In genomic region chr22:36359172-36359973, GRCh38 we compare ENCODE assay signal across 9 cellular contexts. TPM values are rescaled to one million over a fixed set of nuclear protein-coding genes. Genes with fewer than 3 reads are reported as not detected.
A peak's percentile ranks its signal among the peaks of the same experiment; 100 is the strongest.
DNase-seq lines count a peak whose midpoint lies in the region; ATAC-seq and TF ChIP-seq lines count a peak whose summit lies in the region.
"Had no signal": no experiment of that assay in that cellular context is flagged by ENCODE, and none has a peak within 500 bp of the region (broad histone marks: within the 10 kb centered on the region; RNA-seq: fewer than 3 reads in every experiment).

No MANE protein-coding gene starts in this region.

- TF ChIP-seq POLR2A in right lobe of liver (IDR thresholded peaks at IDR 0.05), result no peak

- H3K27me3 Mint-ChIP-seq in activated CD4-positive, alpha-beta memory T cell treated with anti-CD3 and anti-CD28 coated beads for 36 hours, result no peaks in the 10 kb centered on the region

- peak overlapping the region; percentile 27 for H3K27ac ChIP-seq in A673 (ENCODE audit: low read depth, low read length, poor library complexity, severe bottlenecking)
- H3K27ac ChIP-seq in GM23248, result peak overlapping the region; percentile 84; the same call in 1 of the 2 replicates
- H3K27ac ChIP-seq in right lobe of liver, result peak overlapping the region; percentile 26 to 48 (median 29)
- H3K27ac ChIP-seq: SJCRH30 had no signal

- peaks cover 40% of the 10 kb centered on the region for H3K36me3 Mint-ChIP-seq in activated CD4-positive, alpha-beta memory T cell treated with anti-CD3 and anti-CD28 coated beads for 36 hours

- no peak overlapping the region for H2AFZ ChIP-seq in GM23248

- ATAC-seq in right lobe of liver (no peak), GM21423 (IDR thresholded peaks at IDR 0.05; ENCODE audit: unreplicated experiment) (no peak), HG03196 (IDR thresholded peaks at IDR 0.05; ENCODE audit: unreplicated experiment) (no peak)

- TF ChIP-seq CTCF in A673 (conservative IDR thresholded peaks at IDR 0.05; ENCODE audit: low read depth, low read length), result no peak
- TF ChIP-seq CTCF in right lobe of liver (IDR thresholded peaks at IDR 0.05), result no peak

- H3K4me1 ChIP-seq in A673 (ENCODE audit: insufficient read depth, low read length, poor library complexity, severe bottlenecking) (peaks cover 45% of the 10 kb centered on the region), GM23248 (ENCODE audit: insufficient read depth) (peaks cover 89% of the 10 kb centered on the region), right lobe of liver (peaks cover 4 to 84% (median 41%) of the 10 kb centered on the region in 4 donors)

- H3K27me3 ChIP-seq in A673 (replicated peaks; ENCODE audit: insufficient read depth, low read depth, low read length, poor library complexity), result no peaks in the 10 kb centered on the region
- no peaks in the 10 kb centered on the region for H3K27me3 ChIP-seq in GM23248 (replicated peaks; ENCODE audit: insufficient read depth)
- H3K27me3 ChIP-seq in right lobe of liver, result no peaks in the 10 kb centered on the region
- H3K27me3 ChIP-seq: SJCRH30 had no signal

- CTCF ChIA-PET in A673 (lab: Charles Lee), result no interaction called here
- CTCF ChIA-PET in activated CD4-positive, alpha-beta memory T cell treated with anti-CD3 and anti-CD28 coated beads for 36 hours (lab: Charles Lee), result interaction anchor here (0.7 to 1.2 kb wide), 3 partner anchors 13 to 111 kb away, joined by 3 read pairs; no protein-coding TSS in a partner anchor

- intact Hi-C loops in A673 (cut with micrococcal nuclease; ENCODE audit: unreplicated experiment) (no loop called here), right lobe of liver (cut with DNase I) (no loop called here)
- intact Hi-C loops in activated CD4-positive, alpha-beta memory T cell treated with anti-CD3 and anti-CD28 coated beads for 36 hours (cut with micrococcal nuclease), result loop anchor here (10.0 kb wide), 1 partner anchor 885 kb away; the partner anchor contains the start of gene RAC2

- H3K4me3 ChIP-seq in A673 (ENCODE audit: low read depth, low read length, poor library complexity, severe bottlenecking), result no peak overlapping the region
- no peak overlapping the region for H3K4me3 ChIP-seq in GM23248
- H3K4me3 ChIP-seq in right lobe of liver, result no peak overlapping the region
- H3K4me3 ChIP-seq: SJCRH30 had no signal

- H3K9me3 Mint-ChIP-seq in activated CD4-positive, alpha-beta memory T cell treated with anti-CD3 and anti-CD28 coated beads for 36 hours, result no peaks in the 10 kb centered on the region

- H3K9ac ChIP-seq in GM23248, result no peak overlapping the region

- peak overlapping the region; percentile 88 for H3K27ac Mint-ChIP-seq in activated CD4-positive, alpha-beta memory T cell treated with anti-CD3 and anti-CD28 coated beads for 36 hours

- peak overlapping the region; percentile 7 for H3K4me2 ChIP-seq in GM23248 (ENCODE audit: unreplicated experiment)

- 83 to 85% methylated on average over 5 of the region's 5 CpGs for WGBS in GM23248 (ENCODE audit: low coverage in 1 of 2, low lambda C conversion rate in 2 of 2, missing lambda C conversion rate in 2 of 2), 2 experiments
- 67% methylated on average over 5 of the region's 5 CpGs for WGBS in right lobe of liver (ENCODE audit: insufficient coverage, low coverage, low lambda C conversion rate, missing lambda C conversion rate)

- in situ Hi-C loops in GM23248 (cut with MboI), result no loop called here

- peaks cover 97% of the 10 kb centered on the region for H3K4me1 Mint-ChIP-seq in activated CD4-positive, alpha-beta memory T cell treated with anti-CD3 and anti-CD28 coated beads for 36 hours (ENCODE audit: low read depth)

- BruUV-seq in A673 (replicated peaks; lab: Mats Ljungman, UMichigan), result no TSS peak

- H3K4me3 Mint-ChIP-seq in activated CD4-positive, alpha-beta memory T cell treated with anti-CD3 and anti-CD28 coated beads for 36 hours, result peak overlapping the region; percentile 47

- peaks cover 100% of the 10 kb centered on the region for H3K79me2 ChIP-seq in GM23248 (ENCODE audit: insufficient read depth)

- H3K9me2 ChIP-seq in GM23248 (ENCODE audit: insufficient read depth), result no peaks in the 10 kb centered on the region

- peaks cover 83% of the 10 kb centered on the region for H3F3A ChIP-seq in GM23248 (ENCODE audit: insufficient read depth)

- peaks cover 17% of the 10 kb centered on the region for H4K20me1 ChIP-seq in GM23248 (ENCODE audit: insufficient read depth)

- DNase-seq in A673 (ENCODE audit: low spot score) (no peak), GM23248 (no peak), right lobe of liver (no peak), DMS53 (lab: John Stamatoyannopoulos, UW) (no peak)
- no peak for DNase-seq in activated CD4-positive, alpha-beta memory T cell treated with anti-CD3 and anti-CD28 coated beads for 36 hours
- no peak for DNase-seq in stimulated activated CD4-positive, alpha-beta T cell treated with anti-CD3 and anti-CD28 coated beads, Interleukin-4, amount 100 ng/mL, for 24 hours

- H3K9me3 ChIP-seq in A673 (ENCODE audit: low read depth, low read length, poor library complexity, severe bottlenecking) (no peaks in the 10 kb centered on the region), GM23248 (ENCODE audit: low read depth) (no peaks in the 10 kb centered on the region), right lobe of liver (no peaks in the 10 kb centered on the region)
- H3K9me3 ChIP-seq: SJCRH30 had no signal

- POLR2A ChIA-PET in A673 (lab: Charles Lee; ENCODE audit: low non-redundant PET), result no interaction called here
- POLR2A ChIA-PET in activated CD4-positive, alpha-beta memory T cell treated with anti-CD3 and anti-CD28 coated beads for 36 hours (lab: Charles Lee), result interaction anchor here (0.7 to 1.9 kb wide), 6 partner anchors 14 to 26 kb away, joined by 3 to 8 read pairs (median 4); no protein-coding TSS in a partner anchor

- H3K36me3 ChIP-seq in A673 (ENCODE audit: insufficient read depth, low read length, poor library complexity, severe bottlenecking) (no peaks in the 10 kb centered on the region), GM23248 (ENCODE audit: low read depth) (no peaks in the 10 kb centered on the region), right lobe of liver (no peaks in the 10 kb centered on the region)

RNA-seq across cellular contexts. Expression of gene MYH9, which starts 28.4 kb away (rescaled TPM):
- total RNA-seq in A673 (2021) (290 and 323 TPM in 2 replicates), right lobe of liver (100 to 1,000 TPM; 168 to 435 (median 222) TPM)
- 420 and 453 TPM in 2 replicates for total RNA-seq in GM23248 (2014; rRNA removed; shearing (Covaris generic))
- 282 and 287 TPM in 2 replicates for polyA plus RNA-seq in GM23248 (2016; fragmentation: Nextera tagmentation; extraction: Ambion mirVana)
- total RNA-seq in activated CD4-positive, alpha-beta memory T cell treated with anti-CD3 and anti-CD28 coated beads for 36 hours, result 100 to 1,000 TPM; 712 to 720 TPM

Comparison
In these comparisons a context has a peak if more than half of its experiments do, and no peak if none do; other contexts are left out.
1. H3K27ac ChIP-seq: peak in every context shown above with its lines; median percentile 84 in GM23248; 29 in right lobe of liver; 27 in A673.